In genomic region chr7:122070062-122070461, GRCh38 we compare ENCODE assay signal across 31 cellular contexts.
"Had no signal": no experiment of that assay in that cellular context is flagged by ENCODE, and none has a peak within 500 bp of the region (broad histone marks: within the 10 kb centered on the region; RNA-seq: fewer than 3 reads in every experiment).

No MANE protein-coding gene starts in this region.

- H3K4me1 Mint-ChIP-seq: activated CD4-positive, alpha-beta memory T cell treated with anti-CD3 and anti-CD28 coated beads, Interleukin-2, amount 10 ng/mL, durations not matched to agents 7 days and 5 days; activated CD4-positive, alpha-beta T cell treated with anti-CD3 and anti-CD28 coated beads for 36 hours; activated CD4-positive, alpha-beta T cell treated with anti-CD3 and anti-CD28 coated beads, Interleukin-2, amount 10 ng/mL, durations not matched to agents 7 days and 5 days; activated CD8-positive, alpha-beta memory T cell treated with anti-CD3 and anti-CD28 coated beads, Interleukin-2, amount 10 ng/mL, durations not matched to agents 7 days and 5 days; activated naive CD8-positive, alpha-beta T cell treated with anti-CD3 and anti-CD28 coated beads for 36 hours had no signal

- DNase-seq: activated CD4-positive, alpha-beta memory T cell treated with anti-CD3 and anti-CD28 coated beads, Interleukin-2, amount 10 ng/mL, durations not matched to agents 7 days and 5 days; activated CD4-positive, alpha-beta T cell treated with anti-CD3 and anti-CD28 coated beads for 1 hour; activated CD4-positive, alpha-beta T cell treated with anti-CD3 and anti-CD28 coated beads for 36 hours; activated CD4-positive, alpha-beta T cell treated with anti-CD3 and anti-CD28 coated beads for 48 hours; activated CD4-positive, alpha-beta T cell treated with anti-CD3 and anti-CD28 coated beads, Interleukin-2, amount 10 ng/mL, durations not matched to agents 7 days and 5 days; activated CD4-positive, alpha-beta T cell treated with anti-CD3 and anti-CD28 coated beads, Interleukin-2, amount 50 U/mL, for 48 hours; activated CD4-positive, CD25-positive, alpha-beta regulatory T cell; activated CD8-positive, alpha-beta memory T cell treated with anti-CD3 and anti-CD28 coated beads for 24 hours; activated CD8-positive, alpha-beta memory T cell treated with anti-CD3 and anti-CD28 coated beads, Interleukin-2, amount 10 ng/mL, durations not matched to agents 7 days and 5 days; activated CD8-positive, alpha-beta memory T cell treated with anti-CD3 and anti-CD28 coated beads, Interleukin-2, amount 50 U/mL, for 48 hours; activated CD8-positive, alpha-beta T cell treated with anti-CD3 and anti-CD28 coated beads, Interleukin-2, amount 10 ng/mL, durations not matched to agents 7 days and 5 days; activated effector memory CD4-positive, alpha-beta T cell treated with anti-CD3 and anti-CD28 coated beads, Interleukin-2, amount 50 U/mL, for 16 hours; activated gamma-delta T cell treated with Interleukin-2 at 50 U/mL for 16 hours; activated naive CD4-positive, alpha-beta T cell; activated naive CD4-positive, alpha-beta T cell treated with anti-CD3 and anti-CD28 coated beads for 36 hours; activated naive CD4-positive, alpha-beta T cell treated with anti-CD3 and anti-CD28 coated beads, Interleukin-2, amount 50 U/mL, for 16 hours; activated naive CD8-positive, alpha-beta T cell treated with anti-CD3 and anti-CD28 coated beads for 36 hours; activated T-cell treated with anti-CD3 and anti-CD28 coated beads, Interleukin-2, amount 50 U/mL, for 24 hours; activated T-cell treated with anti-CD3 and anti-CD28 coated beads, Interleukin-2, amount 50 U/mL, for 48 hours; adrenal gland; amniotic stem cell; aorta; body of pancreas; brain microvascular endothelial cell; central memory CD4-positive, alpha-beta T cell; T-helper 2 cell; T-helper 9 cell had no signal

- H3K27me3 Mint-ChIP-seq: activated CD4-positive, alpha-beta memory T cell treated with anti-CD3 and anti-CD28 coated beads, Interleukin-2, amount 10 ng/mL, durations not matched to agents 7 days and 5 days; activated CD4-positive, alpha-beta T cell treated with anti-CD3 and anti-CD28 coated beads for 36 hours; activated CD4-positive, alpha-beta T cell treated with anti-CD3 and anti-CD28 coated beads, Interleukin-2, amount 10 ng/mL, durations not matched to agents 7 days and 5 days; activated CD8-positive, alpha-beta memory T cell treated with anti-CD3 and anti-CD28 coated beads, Interleukin-2, amount 10 ng/mL, durations not matched to agents 7 days and 5 days; activated naive CD8-positive, alpha-beta T cell treated with anti-CD3 and anti-CD28 coated beads for 36 hours; activated T-cell treated with anti-CD3 and anti-CD28 coated beads, Interleukin-2, amount 50 U/mL, for 24 hours had no signal

- H3K9me3 Mint-ChIP-seq: activated CD4-positive, alpha-beta memory T cell treated with anti-CD3 and anti-CD28 coated beads, Interleukin-2, amount 10 ng/mL, durations not matched to agents 7 days and 5 days; activated CD4-positive, alpha-beta T cell treated with anti-CD3 and anti-CD28 coated beads, Interleukin-2, amount 10 ng/mL, durations not matched to agents 7 days and 5 days; activated T-cell treated with anti-CD3 and anti-CD28 coated beads, Interleukin-2, amount 50 U/mL, for 24 hours; T-helper 1 cell treated with Interleukin-12 subunit alpha and Interleukin-12 subunit beta and Interleukin-4 antibody, amounts not matched to agents 30 μg/mL and 1 μg/mL, for 36 hours; T-helper 2 cell treated with Interferon-gamma antibody and Interleukin-4, amounts not matched to agents 5 μg/mL and 100 μg/mL, for 36 hours had no signal

- H3K4me3 Mint-ChIP-seq: activated CD4-positive, alpha-beta memory T cell treated with anti-CD3 and anti-CD28 coated beads, Interleukin-2, amount 10 ng/mL, durations not matched to agents 7 days and 5 days; activated CD4-positive, alpha-beta T cell treated with anti-CD3 and anti-CD28 coated beads for 36 hours; activated CD4-positive, alpha-beta T cell treated with anti-CD3 and anti-CD28 coated beads, Interleukin-2, amount 10 ng/mL, durations not matched to agents 7 days and 5 days; activated CD8-positive, alpha-beta memory T cell treated with anti-CD3 and anti-CD28 coated beads, Interleukin-2, amount 10 ng/mL, durations not matched to agents 7 days and 5 days; activated CD8-positive, alpha-beta T cell treated with anti-CD3 and anti-CD28 coated beads, Interleukin-2, amount 10 ng/mL, durations not matched to agents 7 days and 5 days; activated naive CD4-positive, alpha-beta T cell treated with anti-CD3 and anti-CD28 coated beads for 36 hours; activated naive CD8-positive, alpha-beta T cell treated with anti-CD3 and anti-CD28 coated beads for 36 hours; activated T-cell treated with anti-CD3 and anti-CD28 coated beads, Interleukin-2, amount 50 U/mL, for 24 hours; T-helper 1 cell treated with Interleukin-12 subunit alpha and Interleukin-12 subunit beta and Interleukin-4 antibody, amounts not matched to agents 30 μg/mL and 1 μg/mL, for 36 hours; T-helper 2 cell treated with Interferon-gamma antibody and Interleukin-4, amounts not matched to agents 5 μg/mL and 100 μg/mL, for 36 hours had no signal

- H3K36me3 Mint-ChIP-seq: activated CD8-positive, alpha-beta memory T cell treated with anti-CD3 and anti-CD28 coated beads, Interleukin-2, amount 10 ng/mL, durations not matched to agents 7 days and 5 days; activated naive CD8-positive, alpha-beta T cell treated with anti-CD3 and anti-CD28 coated beads for 36 hours had no signal

- H3K27ac Mint-ChIP-seq: activated CD4-positive, alpha-beta memory T cell treated with anti-CD3 and anti-CD28 coated beads, Interleukin-2, amount 10 ng/mL, durations not matched to agents 7 days and 5 days; activated CD4-positive, alpha-beta T cell treated with anti-CD3 and anti-CD28 coated beads for 36 hours; activated CD4-positive, alpha-beta T cell treated with anti-CD3 and anti-CD28 coated beads, Interleukin-2, amount 10 ng/mL, durations not matched to agents 7 days and 5 days; activated CD8-positive, alpha-beta memory T cell treated with anti-CD3 and anti-CD28 coated beads, Interleukin-2, amount 10 ng/mL, durations not matched to agents 7 days and 5 days; activated CD8-positive, alpha-beta T cell treated with anti-CD3 and anti-CD28 coated beads, Interleukin-2, amount 10 ng/mL, durations not matched to agents 7 days and 5 days; activated naive CD4-positive, alpha-beta T cell treated with anti-CD3 and anti-CD28 coated beads for 36 hours; activated naive CD4-positive, alpha-beta T cell treated with anti-CD3 and anti-CD28 coated beads, Interleukin-2, amount 50 U/mL, for 72 hours; activated naive CD8-positive, alpha-beta T cell treated with anti-CD3 and anti-CD28 coated beads for 36 hours; activated T-cell treated with anti-CD3 and anti-CD28 coated beads, Interleukin-2, amount 50 U/mL, for 24 hours; T-helper 1 cell treated with Interleukin-12 subunit alpha and Interleukin-12 subunit beta and Interleukin-4 antibody, amounts not matched to agents 30 μg/mL and 1 μg/mL, for 36 hours; T-helper 2 cell treated with Interferon-gamma antibody and Interleukin-4, amounts not matched to agents 5 μg/mL and 100 μg/mL, for 36 hours had no signal

- ATAC-seq: activated CD4-positive, alpha-beta T cell treated with anti-CD3 and anti-CD28 coated beads for 36 hours; activated CD4-positive, CD25-positive, alpha-beta regulatory T cell treated with anti-CD3 and anti-CD28 coated beads, Interleukin-2, amount 50 U/mL, for 24 hours; activated CD8-positive, alpha-beta memory T cell treated with anti-CD3 and anti-CD28 coated beads, Interleukin-2, amount 10 ng/mL, durations not matched to agents 7 days and 5 days; activated CD8-positive, alpha-beta T cell treated with anti-CD3 and anti-CD28 coated beads, Interleukin-2, amount 10 ng/mL, durations not matched to agents 7 days and 5 days; activated naive CD4-positive, alpha-beta T cell treated with anti-CD3 and anti-CD28 coated beads, Interleukin-2, amount 50 U/mL, for 72 hours; body of pancreas had no signal
